ENCODE assay signal across 29 cellular contexts in the genomic region with DNA sequence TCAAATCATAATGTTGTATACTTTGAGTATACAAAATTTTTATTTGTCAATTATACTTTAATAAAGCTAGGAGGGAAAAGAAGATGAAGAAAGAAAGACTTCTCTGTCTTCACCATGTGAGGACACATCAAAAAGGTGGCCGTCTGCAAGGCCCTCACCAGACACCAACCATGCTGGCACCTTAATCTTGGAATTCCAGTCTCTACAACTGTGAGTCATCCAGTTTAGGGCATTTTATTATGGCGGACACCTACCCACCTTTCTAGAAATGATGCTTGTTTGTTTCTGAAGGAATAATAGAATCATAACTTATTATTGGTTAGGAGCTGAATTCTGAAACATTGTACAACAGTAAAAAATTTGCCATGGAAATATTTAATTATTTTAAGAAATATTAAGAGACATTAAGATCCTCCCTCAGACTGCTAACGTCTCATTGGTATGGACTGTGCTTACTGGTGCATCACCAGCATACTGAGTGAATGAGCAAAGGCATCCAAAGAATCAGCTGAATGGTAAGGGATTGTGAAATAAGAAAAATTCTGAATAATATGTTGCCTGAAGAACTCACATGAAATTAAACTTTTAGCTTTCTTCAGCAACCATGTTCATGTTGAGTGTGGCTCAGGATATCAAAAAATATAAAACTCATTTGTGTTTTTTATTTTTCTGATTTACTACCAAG.
A peak's percentile ranks its signal among the peaks of the same experiment; 100 is the strongest.
DNase-seq lines count a peak whose midpoint lies in the region; ATAC-seq and TF ChIP-seq lines count a peak whose summit lies in the region.
"Had no signal": no experiment of that assay in that cellular context is flagged by ENCODE, and none has a peak within 500 bp of the region (broad histone marks: within the 10 kb centered on the region; RNA-seq: fewer than 3 reads in every experiment).

No MANE protein-coding gene starts in this region.

- no peaks in the 10 kb centered on the region for H3K27me3 ChIP-seq in HCT116 (ENCODE audit: insufficient read depth, low read length)
- no peaks in the 10 kb centered on the region for H3K27me3 ChIP-seq in transverse colon
- H3K27me3 ChIP-seq: heart left ventricle, sigmoid colon, SJCRH30, upper lobe of right lung had no signal

- H3K4me1 ChIP-seq in HCT116 (ENCODE audit: control insufficient read depth in 1 of 2, insufficient read depth in 2 of 2, low read length in 2 of 2) (peaks cover 45 to 67% of the 10 kb centered on the region in 2 experiments), transverse colon (no peaks in the 10 kb centered on the region)
- H3K4me1 ChIP-seq: heart left ventricle, sigmoid colon, upper lobe of right lung had no signal

- DNase-seq in HCT116 (ENCODE audit: low read depth, low spot score), result no peak
- peak; percentile 28 for DNase-seq in astrocyte of the hippocampus (ENCODE audit: low read depth, low spot score)
- DNase-seq in fibroblast of peridontal ligament (ENCODE audit: extremely low read depth), result peak; percentile 74
- no peak for DNase-seq in omental fat pad (ENCODE audit: low spot score)
- DNase-seq in transverse colon, result no peak
- no peak for DNase-seq in HuH-7 (ENCODE audit: low spot score)
- no peak for DNase-seq in activated naive CD4-positive, alpha-beta T cell treated with anti-CD3 and anti-CD28 coated beads, Interleukin-2, amount 50 U/mL, for 72 hours (ENCODE audit: low spot score in 2 of 2)
- DNase-seq in NCI-H2171 (lab: John Stamatoyannopoulos, UW), result no peak
- DNase-seq: activated CD4-positive, alpha-beta T cell treated with anti-CD3 and anti-CD28 coated beads for 48 hours; activated gamma-delta T cell; activated naive CD8-positive, alpha-beta T cell treated with anti-CD3 and anti-CD28 coated beads, Interleukin-2, amount 50 U/mL, for 24 hours; activated T-cell treated with anti-CD3 and anti-CD28 coated beads, Interleukin-2, amount 50 U/mL, for 24 hours; CD4-positive, CD25-positive, alpha-beta regulatory T cell; heart left ventricle; mesendoderm; NCI-H1417; NCI-H2029 treated with DMSO at 0.1 percent for 48 hours; NCI-H446; NCI-H774; sigmoid colon; SJCRH30; stimulated activated CD4-positive, alpha-beta T cell treated with anti-CD3 and anti-CD28 coated beads, Interleukin-4, amount 100 ng/mL, for 4 hours; substantia nigra; T1000; upper lobe of right lung; WERI-Rb-1 had no signal

- no peak for TF ChIP-seq EP300 in transverse colon (IDR thresholded peaks at IDR 0.05; ENCODE audit: low read depth)

- 67 to 88% methylated on average over 3 of the region's 3 CpGs for WGBS in transverse colon (ENCODE audit: low coverage in 1 of 2), 2 donors

- no peak for TF ChIP-seq CTCF in HCT116 (IDR thresholded peaks at IDR 0.05 in 2 of 3, conservative IDR thresholded peaks at IDR 0.05 in 1 of 3; ENCODE audit: borderline replicate concordance in 1 of 3, insufficient read depth in 1 of 3, low read depth in 2 of 3, low read length in 2 of 3)
- no peak for TF ChIP-seq CTCF in omental fat pad (IDR thresholded peaks at IDR 0.05)
- TF ChIP-seq CTCF in transverse colon (IDR thresholded peaks at IDR 0.05), result no peak

- H3K9ac ChIP-seq in HCT116 (ENCODE audit: low read length), result no peak overlapping the region

- CTCF ChIA-PET in HCT116 (lab: Charles Lee), result no interaction called here

- H3K4me3 ChIP-seq in HCT116 (replicated peaks in 1 of 2; ENCODE audit: low read depth in 1 of 2, low read length in 2 of 2) (no peak overlapping the region), transverse colon (no peak overlapping the region)
- H3K4me3 ChIP-seq: heart left ventricle, sigmoid colon, SJCRH30, upper lobe of right lung had no signal

- no peaks in the 10 kb centered on the region for H3K36me3 ChIP-seq in HCT116 (ENCODE audit: control insufficient read depth in 1 of 2, insufficient read depth in 2 of 2, low read length in 2 of 2)
- no peaks in the 10 kb centered on the region for H3K36me3 ChIP-seq in transverse colon
- H3K36me3 ChIP-seq: heart left ventricle, sigmoid colon, SJCRH30, upper lobe of right lung, WERI-Rb-1 had no signal

- no peak overlapping the region for H3K4me2 ChIP-seq in HCT116 (ENCODE audit: low read length)

- peaks cover 5 to 8% of the 10 kb centered on the region in 2 donors for H3K9me3 Mint-ChIP-seq in activated naive CD4-positive, alpha-beta T cell treated with anti-CD3 and anti-CD28 coated beads, Interleukin-2, amount 50 U/mL, for 72 hours
- H3K9me3 Mint-ChIP-seq: activated naive CD8-positive, alpha-beta T cell treated with anti-CD3 and anti-CD28 coated beads, Interleukin-2, amount 50 U/mL, for 24 hours; activated T-cell treated with anti-CD3 and anti-CD28 coated beads, Interleukin-2, amount 50 U/mL, for 24 hours; dendritic cell treated with granulocyte-macrophage colony-stimulating factor and Interleukin-4, amounts not matched to agents 40 ng/mL and 50 ng/mL, for 4 days; IgD-negative memory B cell; stimulated activated memory B cell treated with anti-CD40 and anti-IgM and Interleukin-4, amounts not matched to agents 10 μg/mL and 1 μg/mL and 100 μg/mL, for 72 hours had no signal

- no peak for TF ChIP-seq RAD21 in HCT116 (IDR thresholded peaks at IDR 0.05; ENCODE audit: low read depth)

- intact Hi-C loops in HCT116 (cut with micrococcal nuclease) (no loop called here), transverse colon (cut with DNase I; ENCODE audit: low total_unique reads) (no loop called here)

- no peaks in the 10 kb centered on the region for H4K20me1 ChIP-seq in HCT116 (ENCODE audit: insufficient read depth)

- H3K9me2 ChIP-seq in HCT116 (ENCODE audit: insufficient read depth), result no peaks in the 10 kb centered on the region

- H3K27ac ChIP-seq in HCT116 (ENCODE audit: low read depth, low read length) (peak overlapping the region; percentile 99; the same call in 1 of the 2 replicates), transverse colon (no peak overlapping the region)
- H3K27ac ChIP-seq: heart left ventricle, sigmoid colon, SJCRH30, upper lobe of right lung, WERI-Rb-1 had no signal

- no peaks in the 10 kb centered on the region for H3K36me3 Mint-ChIP-seq in activated naive CD4-positive, alpha-beta T cell treated with anti-CD3 and anti-CD28 coated beads, Interleukin-2, amount 50 U/mL, for 72 hours
- H3K36me3 Mint-ChIP-seq: CD4-positive, CD25-positive, alpha-beta regulatory T cell; stimulated activated memory B cell treated with anti-CD40 and anti-IgM and Interleukin-4, amounts not matched to agents 10 μg/mL and 1 μg/mL and 100 μg/mL, for 72 hours had no signal

- H3K79me2 ChIP-seq in HCT116 (ENCODE audit: insufficient read depth, low read length), result no peaks in the 10 kb centered on the region

- BruUV-seq in HCT116 (replicated peaks; lab: Mats Ljungman, UMichigan), result no TSS peak

- TF ChIP-seq POLR2A in HCT116 (IDR thresholded peaks at IDR 0.05; ENCODE audit: borderline replicate concordance, extremely low read depth, insufficient read depth, insufficient read length) (no peak), transverse colon (IDR thresholded peaks at IDR 0.05) (no peak)

- RAD21 ChIA-PET in HCT116 (lab: Charles Lee; ENCODE audit: low non-redundant PET in 1 of 2, low total read pairs in 2 of 2, uncharacterized antibody in 2 of 2, unreplicated experiment in 2 of 2), result no interaction called here

- POLR2A ChIA-PET in HCT116 (lab: Charles Lee), result no interaction called here

- H3K9me3 ChIP-seq in HCT116 (ENCODE audit: control insufficient read depth in 1 of 2, insufficient read depth in 1 of 2, low read depth in 1 of 2, low read length in 2 of 2) (no peaks in the 10 kb centered on the region), transverse colon (no peaks in the 10 kb centered on the region)
- H3K9me3 ChIP-seq: heart left ventricle, sigmoid colon, SJCRH30, upper lobe of right lung had no signal

- ATAC-seq in HCT116, result no peak
- peak; percentile 62 for ATAC-seq in omental fat pad (ENCODE audit: low FRiP score)
- no peak for ATAC-seq in activated naive CD4-positive, alpha-beta T cell treated with anti-CD3 and anti-CD28 coated beads, Interleukin-2, amount 50 U/mL, for 72 hours
- ATAC-seq: activated naive CD8-positive, alpha-beta T cell treated with anti-CD3 and anti-CD28 coated beads, Interleukin-2, amount 50 U/mL, for 24 hours; heart left ventricle; stimulated activated memory B cell treated with anti-CD40 and anti-IgM and Interleukin-4, amounts not matched to agents 10 μg/mL and 1 μg/mL and 100 μg/mL, for 72 hours; upper lobe of right lung had no signal

- no peak overlapping the region for H2AFZ ChIP-seq in HCT116 (ENCODE audit: low read depth, low read length, poor library complexity, severe bottlenecking)

- in situ Hi-C loops in transverse colon (cut with MboI; ENCODE audit: low pct_ligation_motif_present in 1 of 4, low pct_unique_long_range_greater_than_20kb in 1 of 4, low sequenced_read_pairs in 3 of 4), result no loop called here

- no peak overlapping the region for H3K27ac Mint-ChIP-seq in activated naive CD4-positive, alpha-beta T cell treated with anti-CD3 and anti-CD28 coated beads, Interleukin-2, amount 50 U/mL, for 72 hours
- H3K27ac Mint-ChIP-seq: activated naive CD8-positive, alpha-beta T cell treated with anti-CD3 and anti-CD28 coated beads, Interleukin-2, amount 50 U/mL, for 24 hours; activated T-cell treated with anti-CD3 and anti-CD28 coated beads, Interleukin-2, amount 50 U/mL, for 24 hours; CD4-positive, CD25-positive, alpha-beta regulatory T cell; dendritic cell treated with granulocyte-macrophage colony-stimulating factor and Interleukin-4, amounts not matched to agents 40 ng/mL and 50 ng/mL, for 4 days; IgD-negative memory B cell; stimulated activated memory B cell treated with anti-CD40 and anti-IgM and Interleukin-4, amounts not matched to agents 10 μg/mL and 1 μg/mL and 100 μg/mL, for 72 hours had no signal

TF ChIP-seq in HCT116, 20 proteins besides CTCF, POLR2A, EP300 and RAD21 (continues in another document):
- no peak for TF ChIP-seq SRF (IDR thresholded peaks at IDR 0.05; ENCODE audit: low read depth)
- no peak for TF ChIP-seq YY1 (IDR thresholded peaks at IDR 0.05; ENCODE audit: extremely low read depth, insufficient replicate concordance, low read depth, low read length)

Comparison
In these comparisons a context has a peak if more than half of its experiments do, and no peak if none do; other contexts are left out.
1. DNase-seq: peak in astrocyte of the hippocampus (single experiment) and fibroblast of peridontal ligament (single experiment); none in HCT116 (single experiment), omental fat pad (single experiment), transverse colon (single experiment), HuH-7 (single experiment), activated naive CD4-positive, alpha-beta T cell treated with anti-CD3 and anti-CD28 coated beads, Interleukin-2, amount 50 U/mL, for 72 hours (0 of 2) and NCI-H2171 (single experiment).